ENCODE assay signal across 9 cellular contexts in the genomic region with DNA sequence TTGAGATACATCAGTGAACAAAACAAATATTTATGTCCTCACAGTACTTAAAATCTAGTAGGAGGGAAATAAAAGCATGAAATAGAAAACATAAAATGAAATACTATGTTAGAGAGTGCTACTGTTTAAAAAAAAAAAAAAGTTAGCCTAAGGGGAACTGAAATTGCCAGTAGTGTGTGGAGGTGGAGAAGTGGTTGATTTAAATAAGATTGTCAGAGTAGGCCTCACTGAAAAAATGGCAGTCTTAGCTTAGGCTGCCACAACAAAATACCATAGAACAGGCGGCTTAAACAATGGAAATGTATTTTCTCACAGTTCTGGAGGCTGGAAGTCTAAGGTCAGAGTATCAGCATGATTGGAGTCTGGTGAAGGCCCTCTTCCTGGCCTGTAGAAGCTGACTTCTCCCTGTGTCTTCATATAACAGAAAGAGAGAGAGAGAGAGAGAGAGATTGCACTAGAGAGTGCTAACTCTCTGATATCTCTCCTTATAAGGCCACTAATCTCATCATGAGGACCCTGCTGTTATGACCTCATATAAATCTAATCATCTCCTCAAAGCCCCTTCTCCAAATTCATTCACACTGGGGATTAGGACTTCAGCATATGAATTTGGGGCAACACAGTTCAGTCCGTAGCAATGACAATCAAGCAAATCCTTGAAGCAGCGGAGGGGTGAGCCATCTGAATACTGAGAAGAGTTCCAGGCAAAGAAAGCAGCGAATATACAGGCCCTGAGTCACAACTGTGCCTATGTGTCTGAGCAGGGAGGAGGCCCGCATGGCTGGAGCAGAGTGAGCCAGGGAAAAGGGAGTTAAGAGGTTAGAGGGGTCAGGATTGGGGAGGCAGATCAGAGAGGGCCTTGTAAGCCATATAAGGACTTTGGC. TPM values are rescaled to one million over a fixed set of nuclear protein-coding genes. Genes with fewer than 3 reads are reported as not detected.
DNase-seq lines count a peak whose midpoint lies in the region; ATAC-seq and TF ChIP-seq lines count a peak whose summit lies in the region.
"Had no signal": no experiment of that assay in that cellular context is flagged by ENCODE, and none has a peak within 500 bp of the region (broad histone marks: within the 10 kb centered on the region; RNA-seq: fewer than 3 reads in every experiment).

No MANE protein-coding gene starts in this region.

- in situ Hi-C loops in gastrocnemius medialis (cut with MboI; ENCODE audit: low sequenced_read_pairs in 4 of 4) = no loop called here

- TF ChIP-seq CTCF in OCI-LY7 (conservative IDR thresholded peaks at IDR 0.05; ENCODE audit: low read length) = no peak
- TF ChIP-seq CTCF in gastrocnemius medialis (IDR thresholded peaks at IDR 0.05 in 4 of 5, conservative IDR thresholded peaks at IDR 0.05 in 1 of 5) = no peak

- no peak overlapping the region for H3K27ac ChIP-seq in right cardiac atrium (ENCODE audit: low read length)
- H3K27ac ChIP-seq in OCI-LY7 (ENCODE audit: low read depth, low read length, poor library complexity, severe bottlenecking) = peak overlapping the region; percentile 63
- no peak overlapping the region for H3K27ac ChIP-seq in gastrocnemius medialis

- no peaks in the 10 kb centered on the region for H3K36me3 ChIP-seq in OCI-LY7 (ENCODE audit: insufficient read depth, low read length)
- H3K36me3 ChIP-seq in gastrocnemius medialis = no peaks in the 10 kb centered on the region

- DNase-seq in right cardiac atrium = peak in 2 of 3 donors; percentile 23 to 52
- DNase-seq in cardiac septum (ENCODE audit: low spot score) = no peak
- peak; percentile 70 for DNase-seq in OCI-LY7 (ENCODE audit: low spot score)
- DNase-seq in dedifferentiated amniotic fluid mesenchymal stem cell (ENCODE audit: extremely low spot score) = no peak
- DNase-seq in gastrocnemius medialis = no peak
- no peak for DNase-seq in NCI-H1694 treated with DMSO at 0.1 percent for 48 hours (lab: John Stamatoyannopoulos, UW)

- H3K4me1 ChIP-seq in right cardiac atrium (ENCODE audit: control insufficient read depth, insufficient read depth, low read length) (peaks cover 3% of the 10 kb centered on the region), OCI-LY7 (ENCODE audit: insufficient read depth, low read length, poor library complexity, severe bottlenecking) (peaks cover 38% of the 10 kb centered on the region), gastrocnemius medialis (no peaks in the 10 kb centered on the region)

- BruUV-seq in OCI-LY7 (replicated peaks; lab: Mats Ljungman, UMichigan) = no TSS peak

- H3K9me3 ChIP-seq in right cardiac atrium (ENCODE audit: control insufficient read depth, low read length) = no peaks in the 10 kb centered on the region
- H3K9me3 ChIP-seq in OCI-LY7 (ENCODE audit: low read length) = no peaks in the 10 kb centered on the region
- no peaks in the 10 kb centered on the region for H3K9me3 ChIP-seq in gastrocnemius medialis

- H3K4me2 ChIP-seq in OCI-LY7 (ENCODE audit: low read length) = peak overlapping the region; percentile 48

- peak; percentile 41 to 80 for ATAC-seq in right cardiac atrium
- peak; percentile 83 for ATAC-seq in HG03039 (IDR thresholded peaks at IDR 0.05; ENCODE audit: unreplicated experiment)
- ATAC-seq in HG03097 (IDR thresholded peaks at IDR 0.05; ENCODE audit: low FRiP score, unreplicated experiment) = no peak
- no peak for ATAC-seq in gastrocnemius medialis

- CTCF ChIA-PET in OCI-LY7 (lab: Charles Lee; ENCODE audit: unreplicated experiment) = interaction anchor here (1.3 kb wide), 1 partner anchor 22 kb away, joined by 3 read pairs; no protein-coding TSS in a partner anchor

- no peaks in the 10 kb centered on the region for H4K20me1 ChIP-seq in OCI-LY7 (ENCODE audit: insufficient read depth, low read length)

- intact Hi-C loops in right cardiac atrium (cut with DNase I) = no loop called here
- intact Hi-C loops in cardiac septum (cut with DNase I) = no loop called here
- intact Hi-C loops in OCI-LY7 (cut with micrococcal nuclease; ENCODE audit: unreplicated experiment) = loop anchor here (2.0 kb wide), 1 partner anchor 23 kb away; a partner anchor contains a TSS
- intact Hi-C loops in gastrocnemius medialis (cut with DNase I; ENCODE audit: low total_unique reads) = no loop called here

- no peak for TF ChIP-seq POLR2A in gastrocnemius medialis (IDR thresholded peaks at IDR 0.05)

- POLR2A ChIA-PET in OCI-LY7 (lab: Charles Lee) = interaction anchor here (0.5 to 2.5 kb wide), 11 partner anchors 8 to 531 kb away, joined by 3 to 17 read pairs (median 4); no protein-coding TSS in a partner anchor

- no peaks in the 10 kb centered on the region for H3K27me3 ChIP-seq in right cardiac atrium (ENCODE audit: control insufficient read depth, insufficient read depth)
- H3K27me3 ChIP-seq in gastrocnemius medialis = no peaks in the 10 kb centered on the region

- H3K4me3 ChIP-seq in right cardiac atrium (ENCODE audit: low read length) (no peak overlapping the region), OCI-LY7 (ENCODE audit: low read depth, low read length, poor library complexity, severe bottlenecking) (no peak overlapping the region), gastrocnemius medialis (no peak overlapping the region)
- H3K4me3 ChIP-seq: coronary artery had no signal

- peak overlapping the region; percentile 96 for H2AFZ ChIP-seq in OCI-LY7 (ENCODE audit: low read length)

- no peaks in the 10 kb centered on the region for H3K9me2 ChIP-seq in OCI-LY7 (ENCODE audit: insufficient read depth, low read length)

- 76% methylated on average over 5 of the region's 5 CpGs for WGBS in right cardiac atrium

- no peaks in the 10 kb centered on the region for H3K79me2 ChIP-seq in OCI-LY7 (ENCODE audit: insufficient read depth, low read depth, low read length)

RNA-seq across cellular contexts. Expression of a gene that starts 23.6 kb away (rescaled TPM):
- 1 to 10 TPM; 2.1 to 5.5 (median 2.7) TPM for total RNA-seq in right cardiac atrium
- polyA plus RNA-seq in right cardiac atrium = 2.9 TPM
- 2.3 TPM for total RNA-seq in cardiac septum
- total RNA-seq in OCI-LY7 (2014; rRNA removed; shearing (Covaris generic)) = 2.2 and 2.8 TPM in 2 replicates
- total RNA-seq in OCI-LY7 (2022) = 3.3 and 3.9 TPM in 2 replicates
- 1 to 10 TPM in 2 of 4 donors, not detected in 2; 1.2 to 1.3 TPM for total RNA-seq in gastrocnemius medialis

RNA-seq across cellular contexts. Expression of a gene that starts 23.6 kb away (rescaled TPM):
- total RNA-seq in right cardiac atrium (not detected), cardiac septum (not detected), OCI-LY7 (2022) (0.17 and 0.39 TPM in 2 replicates), gastrocnemius medialis (under 1 TPM in 1 of 4 donors, not detected in 3; 0.13 TPM)
- not detected for polyA plus RNA-seq in right cardiac atrium
- 0.08 and 0.47 TPM in 2 replicates for total RNA-seq in OCI-LY7 (2014; rRNA removed; shearing (Covaris generic))

RNA-seq across cellular contexts. Expression of a gene that starts 33.4 kb away (rescaled TPM):
- not detected for total RNA-seq in right cardiac atrium
- not detected for polyA plus RNA-seq in right cardiac atrium
- not detected for total RNA-seq in cardiac septum
- not detected in 2 replicates for total RNA-seq in OCI-LY7 (2014; rRNA removed; shearing (Covaris generic))
- total RNA-seq in OCI-LY7 (2022) = not detected in 2 replicates
- total RNA-seq in gastrocnemius medialis = under 1 TPM in 2 of 4 donors, not detected in 2; 0.24 to 0.42 TPM

Comparison
In these comparisons a context has a peak if more than half of its experiments do, and no peak if none do; other contexts are left out.
1. DNase-seq: peak in right cardiac atrium (2 of 3) and OCI-LY7 (single experiment); none in cardiac septum (single experiment), dedifferentiated amniotic fluid mesenchymal stem cell (single experiment), gastrocnemius medialis (0 of 2) and NCI-H1694 treated with DMSO at 0.1 percent for 48 hours (single experiment).
2. ATAC-seq: peak in right cardiac atrium (2 of 2) and HG03039 (single experiment); none in HG03097 (single experiment) and gastrocnemius medialis (0 of 2).